Comparison of ENCODE assay signal across 1 cellular context in the genomic region with DNA sequence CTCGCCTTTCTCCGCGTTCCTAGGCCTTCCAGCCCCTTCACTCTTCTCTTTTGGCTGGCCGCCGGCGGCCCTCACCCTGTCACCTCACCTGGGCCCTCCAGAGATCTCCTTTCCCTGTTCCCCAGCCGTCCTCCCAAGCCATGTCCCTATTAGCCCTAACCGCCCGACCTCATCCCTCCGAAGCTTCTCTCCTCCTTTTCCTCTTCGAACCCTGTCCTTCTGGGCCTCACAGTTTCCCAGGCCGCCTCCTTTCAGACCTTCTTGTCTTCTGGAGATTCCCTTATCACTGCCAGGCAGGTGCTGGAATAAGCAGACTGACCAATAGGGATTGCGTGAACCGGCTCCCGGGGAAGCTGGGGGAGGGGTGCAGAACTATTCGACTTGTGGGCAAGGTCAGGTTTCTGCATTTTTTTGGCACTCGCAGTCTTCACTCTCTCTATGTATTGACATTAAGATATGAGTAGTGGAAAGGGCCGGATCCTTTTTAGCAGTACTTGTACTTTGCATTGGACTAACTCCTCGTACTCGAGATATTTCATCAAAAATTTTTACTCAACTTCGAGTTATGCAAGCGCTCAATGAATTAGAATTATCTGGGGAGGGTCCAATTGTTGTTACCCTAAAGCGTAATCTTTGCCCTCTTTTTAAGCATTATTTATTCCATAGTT.
TF ChIP-seq lines count a peak whose summit lies in the region.

No MANE protein-coding gene starts in this region.

TF ChIP-seq in K562, 482 proteins besides CTCF, POLR2A, EP300 and RAD21 (continued from another document and continues in another):
- TF ChIP-seq, protein P1, sequence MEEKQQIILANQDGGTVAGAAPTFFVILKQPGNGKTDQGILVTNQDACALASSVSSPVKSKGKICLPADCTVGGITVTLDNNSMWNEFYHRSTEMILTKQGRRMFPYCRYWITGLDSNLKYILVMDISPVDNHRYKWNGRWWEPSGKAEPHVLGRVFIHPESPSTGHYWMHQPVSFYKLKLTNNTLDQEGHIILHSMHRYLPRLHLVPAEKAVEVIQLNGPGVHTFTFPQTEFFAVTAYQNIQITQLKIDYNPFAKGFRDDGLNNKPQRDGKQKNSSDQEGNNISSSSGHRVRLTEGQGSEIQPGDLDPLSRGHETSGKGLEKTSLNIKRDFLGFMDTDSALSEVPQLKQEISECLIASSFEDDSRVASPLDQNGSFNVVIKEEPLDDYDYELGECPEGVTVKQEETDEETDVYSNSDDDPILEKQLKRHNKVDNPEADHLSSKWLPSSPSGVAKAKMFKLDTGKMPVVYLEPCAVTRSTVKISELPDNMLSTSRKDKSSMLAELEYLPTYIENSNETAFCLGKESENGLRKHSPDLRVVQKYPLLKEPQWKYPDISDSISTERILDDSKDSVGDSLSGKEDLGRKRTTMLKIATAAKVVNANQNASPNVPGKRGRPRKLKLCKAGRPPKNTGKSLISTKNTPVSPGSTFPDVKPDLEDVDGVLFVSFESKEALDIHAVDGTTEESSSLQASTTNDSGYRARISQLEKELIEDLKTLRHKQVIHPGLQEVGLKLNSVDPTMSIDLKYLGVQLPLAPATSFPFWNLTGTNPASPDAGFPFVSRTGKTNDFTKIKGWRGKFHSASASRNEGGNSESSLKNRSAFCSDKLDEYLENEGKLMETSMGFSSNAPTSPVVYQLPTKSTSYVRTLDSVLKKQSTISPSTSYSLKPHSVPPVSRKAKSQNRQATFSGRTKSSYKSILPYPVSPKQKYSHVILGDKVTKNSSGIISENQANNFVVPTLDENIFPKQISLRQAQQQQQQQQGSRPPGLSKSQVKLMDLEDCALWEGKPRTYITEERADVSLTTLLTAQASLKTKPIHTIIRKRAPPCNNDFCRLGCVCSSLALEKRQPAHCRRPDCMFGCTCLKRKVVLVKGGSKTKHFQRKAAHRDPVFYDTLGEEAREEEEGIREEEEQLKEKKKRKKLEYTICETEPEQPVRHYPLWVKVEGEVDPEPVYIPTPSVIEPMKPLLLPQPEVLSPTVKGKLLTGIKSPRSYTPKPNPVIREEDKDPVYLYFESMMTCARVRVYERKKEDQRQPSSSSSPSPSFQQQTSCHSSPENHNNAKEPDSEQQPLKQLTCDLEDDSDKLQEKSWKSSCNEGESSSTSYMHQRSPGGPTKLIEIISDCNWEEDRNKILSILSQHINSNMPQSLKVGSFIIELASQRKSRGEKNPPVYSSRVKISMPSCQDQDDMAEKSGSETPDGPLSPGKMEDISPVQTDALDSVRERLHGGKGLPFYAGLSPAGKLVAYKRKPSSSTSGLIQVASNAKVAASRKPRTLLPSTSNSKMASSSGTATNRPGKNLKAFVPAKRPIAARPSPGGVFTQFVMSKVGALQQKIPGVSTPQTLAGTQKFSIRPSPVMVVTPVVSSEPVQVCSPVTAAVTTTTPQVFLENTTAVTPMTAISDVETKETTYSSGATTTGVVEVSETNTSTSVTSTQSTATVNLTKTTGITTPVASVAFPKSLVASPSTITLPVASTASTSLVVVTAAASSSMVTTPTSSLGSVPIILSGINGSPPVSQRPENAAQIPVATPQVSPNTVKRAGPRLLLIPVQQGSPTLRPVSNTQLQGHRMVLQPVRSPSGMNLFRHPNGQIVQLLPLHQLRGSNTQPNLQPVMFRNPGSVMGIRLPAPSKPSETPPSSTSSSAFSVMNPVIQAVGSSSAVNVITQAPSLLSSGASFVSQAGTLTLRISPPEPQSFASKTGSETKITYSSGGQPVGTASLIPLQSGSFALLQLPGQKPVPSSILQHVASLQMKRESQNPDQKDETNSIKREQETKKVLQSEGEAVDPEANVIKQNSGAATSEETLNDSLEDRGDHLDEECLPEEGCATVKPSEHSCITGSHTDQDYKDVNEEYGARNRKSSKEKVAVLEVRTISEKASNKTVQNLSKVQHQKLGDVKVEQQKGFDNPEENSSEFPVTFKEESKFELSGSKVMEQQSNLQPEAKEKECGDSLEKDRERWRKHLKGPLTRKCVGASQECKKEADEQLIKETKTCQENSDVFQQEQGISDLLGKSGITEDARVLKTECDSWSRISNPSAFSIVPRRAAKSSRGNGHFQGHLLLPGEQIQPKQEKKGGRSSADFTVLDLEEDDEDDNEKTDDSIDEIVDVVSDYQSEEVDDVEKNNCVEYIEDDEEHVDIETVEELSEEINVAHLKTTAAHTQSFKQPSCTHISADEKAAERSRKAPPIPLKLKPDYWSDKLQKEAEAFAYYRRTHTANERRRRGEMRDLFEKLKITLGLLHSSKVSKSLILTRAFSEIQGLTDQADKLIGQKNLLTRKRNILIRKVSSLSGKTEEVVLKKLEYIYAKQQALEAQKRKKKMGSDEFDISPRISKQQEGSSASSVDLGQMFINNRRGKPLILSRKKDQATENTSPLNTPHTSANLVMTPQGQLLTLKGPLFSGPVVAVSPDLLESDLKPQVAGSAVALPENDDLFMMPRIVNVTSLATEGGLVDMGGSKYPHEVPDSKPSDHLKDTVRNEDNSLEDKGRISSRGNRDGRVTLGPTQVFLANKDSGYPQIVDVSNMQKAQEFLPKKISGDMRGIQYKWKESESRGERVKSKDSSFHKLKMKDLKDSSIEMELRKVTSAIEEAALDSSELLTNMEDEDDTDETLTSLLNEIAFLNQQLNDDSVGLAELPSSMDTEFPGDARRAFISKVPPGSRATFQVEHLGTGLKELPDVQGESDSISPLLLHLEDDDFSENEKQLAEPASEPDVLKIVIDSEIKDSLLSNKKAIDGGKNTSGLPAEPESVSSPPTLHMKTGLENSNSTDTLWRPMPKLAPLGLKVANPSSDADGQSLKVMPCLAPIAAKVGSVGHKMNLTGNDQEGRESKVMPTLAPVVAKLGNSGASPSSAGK (IDR thresholded peaks at IDR 0.05): no peak
- TF ChIP-seq PYGO2 (tag; IDR thresholded peaks at IDR 0.05) (no peak), BCOR (IDR thresholded peaks at IDR 0.05) (peak; percentile 92), HDGF (IDR thresholded peaks at IDR 0.05) (peak; percentile 64; the same call in 1 of the 2 replicates), POU5F1 (IDR thresholded peaks at IDR 0.05; ENCODE audit: borderline replicate concordance, low read depth, low read length, partially characterized antibody) (no peak), TAF7 (tag; IDR thresholded peaks at IDR 0.05) (peak; percentile 41; the same call in 1 of the 2 replicates), ZNF431 (CRISPR knock-in tag; IDR thresholded peaks at IDR 0.05) (no peak), HDAC3 (IDR thresholded peaks at IDR 0.05; ENCODE audit: borderline replicate concordance, partially characterized antibody) (peak; percentile 86), ZNF589 (CRISPR knock-in tag; IDR thresholded peaks at IDR 0.05; ENCODE audit: low read depth) (no peak), HNRNPL (IDR thresholded peaks at IDR 0.05; ENCODE audit: low read depth, low read length) (peak; percentile 36; the same call in 1 of the 2 replicates), CREM (IDR thresholded peaks at IDR 0.05; ENCODE audit: low read depth) (peak; percentile 56; the same call in 1 of the 2 replicates), NR2C1 (IDR thresholded peaks at IDR 0.05) (no peak), NR2C1 (tag; IDR thresholded peaks at IDR 0.05) (peak; percentile 47), TBP (optimal IDR thresholded peaks at IDR 0.05; ENCODE audit: low read depth, low read length) (peak; percentile 87), ZNF134 (CRISPR knock-in tag; conservative IDR thresholded peaks at IDR 0.05) (no peak), ZNF282 (CRISPR knock-in tag; IDR thresholded peaks at IDR 0.05) (no peak), SRSF1 (IDR thresholded peaks at IDR 0.05; ENCODE audit: low read depth, low read length) (no peak), LARP7 (IDR thresholded peaks at IDR 0.05) (peak; percentile 86), SIN3A (IDR thresholded peaks at IDR 0.05; ENCODE audit: borderline replicate concordance in 2 of 2, control insufficient read depth in 1 of 2, low read depth in 2 of 2, low read length in 2 of 2) (0 out of 4 replicates have a peak, but pooled peaks of 1 of the 2 experiments have one; percentile 45), ZNF324 (CRISPR knock-in tag; IDR thresholded peaks at IDR 0.05) (no peak), KLF1 (tag; IDR thresholded peaks at IDR 0.05) (no peak), SETDB1 (IDR thresholded peaks at IDR 0.05; ENCODE audit: low read length) (no peak), JUND (IDR thresholded peaks at IDR 0.05; ENCODE audit: borderline replicate concordance, low read depth, low read length) (peak; percentile 83), JUND (tag; IDR thresholded peaks at IDR 0.05; ENCODE audit: borderline replicate concordance, low read depth, low read length) (peak; percentile 11; the same call in 1 of the 3 replicates), CBFA2T3 (IDR thresholded peaks at IDR 0.05) (peak; percentile 97), FUS (optimal IDR thresholded peaks at IDR 0.05; ENCODE audit: low read depth, low read length) (no peak), GATA2 (CRISPR knock-in tag; IDR thresholded peaks at IDR 0.05) (peak; percentile 87), HDAC1 (IDR thresholded peaks at IDR 0.05) (peak; percentile 22 to 93; a peak in 2 of 4 replicates), ZFPM2 (CRISPR knock-in tag; IDR thresholded peaks at IDR 0.05) (no peak), GATAD2B (IDR thresholded peaks at IDR 0.05; ENCODE audit: borderline replicate concordance) (no peak; the same call in none of the 2 replicates)
- TF ChIP-seq, protein P2, sequence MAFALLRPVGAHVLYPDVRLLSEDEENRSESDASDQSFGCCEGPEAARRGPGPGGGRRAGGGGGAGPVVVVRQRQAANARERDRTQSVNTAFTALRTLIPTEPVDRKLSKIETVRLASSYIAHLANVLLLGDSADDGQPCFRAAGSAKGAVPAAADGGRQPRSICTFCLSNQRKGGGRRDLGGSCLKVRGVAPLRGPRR (CRISPR knock-in tag; IDR thresholded peaks at IDR 0.05): no peak
- TF ChIP-seq, protein P3, sequence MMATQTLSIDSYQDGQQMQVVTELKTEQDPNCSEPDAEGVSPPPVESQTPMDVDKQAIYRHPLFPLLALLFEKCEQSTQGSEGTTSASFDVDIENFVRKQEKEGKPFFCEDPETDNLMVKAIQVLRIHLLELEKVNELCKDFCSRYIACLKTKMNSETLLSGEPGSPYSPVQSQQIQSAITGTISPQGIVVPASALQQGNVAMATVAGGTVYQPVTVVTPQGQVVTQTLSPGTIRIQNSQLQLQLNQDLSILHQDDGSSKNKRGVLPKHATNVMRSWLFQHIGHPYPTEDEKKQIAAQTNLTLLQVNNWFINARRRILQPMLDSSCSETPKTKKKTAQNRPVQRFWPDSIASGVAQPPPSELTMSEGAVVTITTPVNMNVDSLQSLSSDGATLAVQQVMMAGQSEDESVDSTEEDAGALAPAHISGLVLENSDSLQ (IDR thresholded peaks at IDR 0.05): peak; percentile 63
- TF ChIP-seq, protein P4, sequence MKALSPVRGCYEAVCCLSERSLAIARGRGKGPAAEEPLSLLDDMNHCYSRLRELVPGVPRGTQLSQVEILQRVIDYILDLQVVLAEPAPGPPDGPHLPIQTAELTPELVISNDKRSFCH (CRISPR knock-in tag; IDR thresholded peaks at IDR 0.05): no peak
- TF ChIP-seq, protein P4 (tag; IDR thresholded peaks at IDR 0.05): peak; percentile 65; the same call in 1 of the 2 replicates
- TF ChIP-seq, protein P5, sequence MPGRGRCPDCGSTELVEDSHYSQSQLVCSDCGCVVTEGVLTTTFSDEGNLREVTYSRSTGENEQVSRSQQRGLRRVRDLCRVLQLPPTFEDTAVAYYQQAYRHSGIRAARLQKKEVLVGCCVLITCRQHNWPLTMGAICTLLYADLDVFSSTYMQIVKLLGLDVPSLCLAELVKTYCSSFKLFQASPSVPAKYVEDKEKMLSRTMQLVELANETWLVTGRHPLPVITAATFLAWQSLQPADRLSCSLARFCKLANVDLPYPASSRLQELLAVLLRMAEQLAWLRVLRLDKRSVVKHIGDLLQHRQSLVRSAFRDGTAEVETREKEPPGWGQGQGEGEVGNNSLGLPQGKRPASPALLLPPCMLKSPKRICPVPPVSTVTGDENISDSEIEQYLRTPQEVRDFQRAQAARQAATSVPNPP (IDR thresholded peaks at IDR 0.05; ENCODE audit: borderline replicate concordance, insufficient read depth, insufficient read length): no peak
- TF ChIP-seq, protein P6, sequence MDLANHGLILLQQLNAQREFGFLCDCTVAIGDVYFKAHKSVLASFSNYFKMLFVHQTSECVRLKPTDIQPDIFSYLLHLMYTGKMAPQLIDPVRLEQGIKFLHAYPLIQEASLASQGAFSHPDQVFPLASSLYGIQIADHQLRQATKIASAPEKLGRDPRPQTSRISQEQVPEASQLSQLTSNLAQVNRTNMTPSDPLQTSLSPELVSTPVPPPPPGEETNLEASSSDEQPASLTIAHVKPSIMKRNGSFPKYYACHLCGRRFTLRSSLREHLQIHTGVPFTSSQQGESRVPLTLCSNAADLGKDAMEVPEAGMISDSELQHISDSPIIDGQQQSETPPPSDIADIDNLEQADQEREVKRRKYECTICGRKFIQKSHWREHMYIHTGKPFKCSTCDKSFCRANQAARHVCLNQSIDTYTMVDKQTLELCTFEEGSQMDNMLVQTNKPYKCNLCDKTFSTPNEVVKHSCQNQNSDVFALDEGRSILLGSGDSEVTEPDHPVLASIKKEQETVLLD (IDR thresholded peaks at IDR 0.05): peak; percentile 69
